ENCODE assay signal across 8 cellular contexts in genomic region chr9:95316274-95316673, GRCh38. TPM values are rescaled to one million over a fixed set of nuclear protein-coding genes. Genes with fewer than 3 reads are reported as not detected.
DNase-seq lines count a peak whose midpoint lies in the region; ATAC-seq and TF ChIP-seq lines count a peak whose summit lies in the region.

No MANE protein-coding gene starts in this region.

- H2AFZ ChIP-seq in SK-N-SH (ENCODE audit: low read depth): peak overlapping the region; percentile 96
- peak overlapping the region; percentile 81 for H2AFZ ChIP-seq in hepatocyte

- no peaks in the 10 kb centered on the region for H3K9me2 ChIP-seq in SK-N-SH
- no peaks in the 10 kb centered on the region for H3K9me2 ChIP-seq in hepatocyte (replicated peaks; ENCODE audit: insufficient read depth)

- H3K27ac ChIP-seq in SK-N-SH (ENCODE audit: low read depth in 2 of 2, low read length in 1 of 2) (peak overlapping the region; percentile 98 to 99), hepatocyte (peak overlapping the region; percentile 98), stomach smooth muscle (ENCODE audit: low read length) (no peak overlapping the region)

- POLR2A ChIA-PET in SK-N-SH (lab: Yijun Ruan, JAX): interaction anchor here (1.1 to 1.5 kb wide), 4 partner anchors 146 to 195 kb away, joined by 3 to 5 read pairs (median 4); no protein-coding TSS in a partner anchor

- H3K9ac ChIP-seq in SK-N-SH: peak overlapping the region; percentile 96
- peak overlapping the region in 1 of 2 donors; percentile 85 for H3K9ac ChIP-seq in stomach smooth muscle (ENCODE audit: low read length in 2 of 2)

- H3K36me3 ChIP-seq in SK-N-SH (replicated peaks in 1 of 2; ENCODE audit: control insufficient read depth in 1 of 2, insufficient read depth in 2 of 2, low read length in 1 of 2) (no peaks in the 10 kb centered on the region), hepatocyte (replicated peaks; ENCODE audit: insufficient read depth, low read depth) (no peaks in the 10 kb centered on the region), stomach smooth muscle (ENCODE audit: control insufficient read depth in 2 of 2, insufficient read depth in 2 of 2, low read length in 2 of 2) (no peaks in the 10 kb centered on the region)

- H3F3A ChIP-seq in SK-N-SH (replicated peaks; ENCODE audit: insufficient read depth): peaks cover 4% of the 10 kb centered on the region

- 30% methylated on average over 3 of the region's 3 CpGs for WGBS in SK-N-SH (ENCODE audit: low lambda C conversion rate)
- 24% methylated on average over 3 of the region's 3 CpGs for WGBS in hepatocyte (ENCODE audit: low lambda C conversion rate, missing lambda C conversion rate)

- peaks cover 14% of the 10 kb centered on the region; the same call in 1 of the 2 replicates for H3K79me2 ChIP-seq in SK-N-SH (ENCODE audit: insufficient read depth)
- H3K79me2 ChIP-seq in hepatocyte: peaks cover 41% of the 10 kb centered on the region

- H3K4me3 ChIP-seq in SK-N-SH (ENCODE audit: low read depth in 2 of 2, low read length in 1 of 2) (peak overlapping the region; percentile 88 to 98), hepatocyte (peak overlapping the region; percentile 90), stomach smooth muscle (ENCODE audit: low read length in 2 of 2) (peak overlapping the region; percentile 86 to 97)

- no peak for ATAC-seq in SK-N-SH treated with all-trans-retinoic acid at 6 μM for 48 hours
- ATAC-seq in T-helper 17 cell: no peak
- no peak for ATAC-seq in HG03097 (IDR thresholded peaks at IDR 0.05; ENCODE audit: low FRiP score, unreplicated experiment)
- ATAC-seq in GM21447 (IDR thresholded peaks at IDR 0.05; ENCODE audit: unreplicated experiment): no peak
- no peak for ATAC-seq in GM21390 (IDR thresholded peaks at IDR 0.05; ENCODE audit: unreplicated experiment)

- H3K4me1 ChIP-seq in SK-N-SH (ENCODE audit: control insufficient read depth in 1 of 2, insufficient read depth in 2 of 2, low read depth in 1 of 2, low read length in 1 of 2) (peaks cover 7 to 9% of the 10 kb centered on the region in 2 experiments; a peak in 3 of 4 replicates), hepatocyte (ENCODE audit: insufficient read depth) (peaks cover 14% of the 10 kb centered on the region), stomach smooth muscle (ENCODE audit: control insufficient read depth, insufficient read depth, low read length) (no peaks in the 10 kb centered on the region)

- H3K4me1 Mint-ChIP-seq in T-helper 17 cell: peaks cover 11% of the 10 kb centered on the region

- H3K27ac Mint-ChIP-seq in T-helper 17 cell: peak overlapping the region; percentile 27

- no peak for TF ChIP-seq RAD21 in SK-N-SH (IDR thresholded peaks at IDR 0.05; ENCODE audit: low read length)

- DNase-seq in SK-N-SH (no peak), T-helper 17 cell (no peak), hepatocyte (ENCODE audit: low spot score) (no peak)

- H4K20me1 ChIP-seq in SK-N-SH (ENCODE audit: insufficient read depth): no peaks in the 10 kb centered on the region
- no peaks in the 10 kb centered on the region for H4K20me1 ChIP-seq in hepatocyte (ENCODE audit: insufficient read depth, poor library complexity, severe bottlenecking)

- CTCF ChIA-PET in SK-N-SH (lab: Yijun Ruan, JAX): interaction anchor here (0.8 to 1.1 kb wide), 3 partner anchors 21 to 648 kb away, joined by 3 to 4 read pairs (median 3); no protein-coding TSS in a partner anchor

- peak overlapping the region; percentile 94 for H3K4me3 Mint-ChIP-seq in T-helper 17 cell

- H3K4me2 ChIP-seq in SK-N-SH (peak overlapping the region; percentile 85), hepatocyte (peak overlapping the region; percentile 82)

- H3K36me3 Mint-ChIP-seq in T-helper 17 cell (ENCODE audit: low read depth): peaks cover 4% of the 10 kb centered on the region

- TF ChIP-seq EP300 in SK-N-SH (IDR thresholded peaks at IDR 0.05; ENCODE audit: borderline replicate concordance in 1 of 2, low read depth in 1 of 2, low read length in 1 of 2): no peak

- H3K27me3 Mint-ChIP-seq in T-helper 17 cell: peaks cover 5% of the 10 kb centered on the region

- H3K9me3 ChIP-seq in SK-N-SH (no peaks in the 10 kb centered on the region), T-helper 17 cell (ENCODE audit: control insufficient read depth, low read length, poor library complexity, severe bottlenecking) (no peaks in the 10 kb centered on the region), hepatocyte (ENCODE audit: low read depth) (no peaks in the 10 kb centered on the region), stomach smooth muscle (ENCODE audit: control insufficient read depth in 2 of 2, low read length in 2 of 2) (no peaks in the 10 kb centered on the region)

- no peak for TF ChIP-seq CTCF in SK-N-SH (IDR thresholded peaks at IDR 0.05)
- no peak for TF ChIP-seq CTCF in hepatocyte (IDR thresholded peaks at IDR 0.05; ENCODE audit: poor library complexity)

- H3K27me3 ChIP-seq in SK-N-SH (ENCODE audit: insufficient read depth) (no peaks in the 10 kb centered on the region), hepatocyte (no peaks in the 10 kb centered on the region), stomach smooth muscle (ENCODE audit: control insufficient read depth in 1 of 2, insufficient read depth in 2 of 2, low read length in 2 of 2) (no peaks in the 10 kb centered on the region)

TF ChIP-seq in SK-N-SH, 30 proteins besides CTCF, POLR2A, EP300 and RAD21:
- TF ChIP-seq MXI1 (IDR thresholded peaks at IDR 0.05; ENCODE audit: low read depth, low read length) (no peak; the same call in 1 of the 2 replicates), NFIC (IDR thresholded peaks at IDR 0.05; ENCODE audit: borderline replicate concordance) (no peak), PBX3 (IDR thresholded peaks at IDR 0.05) (peak; percentile 47), SIN3A (IDR thresholded peaks at IDR 0.05; ENCODE audit: borderline replicate concordance, low read depth, low read length) (no peak), FOXJ3 (CRISPR knock-in tag; IDR thresholded peaks at IDR 0.05) (no peak), IRF3 (IDR thresholded peaks at IDR 0.05; ENCODE audit: low read depth, low read length) (0 out of 2 replicates have a peak, but pooled peaks have one; percentile 17), JUND (IDR thresholded peaks at IDR 0.05) (no peak), GATA2 (CRISPR knock-in tag; IDR thresholded peaks at IDR 0.05) (no peak), RFX5 (IDR thresholded peaks at IDR 0.05; ENCODE audit: low read length) (no peak), TAF1 (IDR thresholded peaks at IDR 0.05; ENCODE audit: borderline replicate concordance, low read depth, low read length) (no peak)

TF ChIP-seq in SK-N-SH treated with all-trans-retinoic acid at 6 μM for 48 hours, 23 proteins besides CTCF, POLR2A, EP300 and RAD21 (continues in another document):
- TF ChIP-seq ZFP3 (CRISPR knock-in tag; IDR thresholded peaks at IDR 0.05): no peak
- TF ChIP-seq SNAI2 (CRISPR knock-in tag; IDR thresholded peaks at IDR 0.05): no peak
- no peak for TF ChIP-seq ISL1 (CRISPR knock-in tag; IDR thresholded peaks at IDR 0.05)
- TF ChIP-seq ARNTL (CRISPR knock-in tag; IDR thresholded peaks at IDR 0.05; ENCODE audit: borderline replicate concordance, low read depth): no peak
- no peak for TF ChIP-seq OSR1 (CRISPR knock-in tag; IDR thresholded peaks at IDR 0.05)
- no peak for TF ChIP-seq ZFP30 (CRISPR knock-in tag; IDR thresholded peaks at IDR 0.05)
- no peak for TF ChIP-seq POU6F1 (CRISPR knock-in tag; IDR thresholded peaks at IDR 0.05; ENCODE audit: borderline replicate concordance, low read depth)
- TF ChIP-seq PPARA (CRISPR knock-in tag; IDR thresholded peaks at IDR 0.05; ENCODE audit: borderline replicate concordance): no peak
- no peak for TF ChIP-seq BACH2 (CRISPR knock-in tag; IDR thresholded peaks at IDR 0.05; ENCODE audit: borderline replicate concordance)
- TF ChIP-seq CREB5 (CRISPR knock-in tag; IDR thresholded peaks at IDR 0.05; ENCODE audit: low read depth): no peak
- TF ChIP-seq CSRNP3 (CRISPR knock-in tag; IDR thresholded peaks at IDR 0.05): no peak

RNA-seq across cellular contexts. Expression of gene FANCC, which starts 1.2 kb away (rescaled TPM):
- polyA plus RNA-seq in SK-N-SH (2012; rRNA removed): 3.5 and 4.5 TPM in 2 replicates
- polyA plus RNA-seq in SK-N-SH (2012; cell fraction: cytosol; rRNA removed): 3.2 and 3.7 TPM in 2 replicates
- 5.6 and 7.9 TPM in 2 replicates for polyA plus RNA-seq in SK-N-SH (2012; cell fraction: nucleus; rRNA removed)
- total RNA-seq in T-helper 17 cell: 1 to 10 TPM; 3.7 to 3.9 TPM
- 11.8 and 15.6 TPM in 2 replicates for total RNA-seq in hepatocyte
- polyA plus RNA-seq in hepatocyte: 13.1 TPM in 2 replicates
